8 cellular contexts compared by ENCODE assay signal in genomic region chr13:75550159-75550567, GRCh38.
DNase-seq lines count a peak whose midpoint lies in the region; ATAC-seq, FAIRE-seq and TF ChIP-seq lines count a peak whose summit lies in the region.

No MANE protein-coding gene starts in this region.

- H3K9me3 Mint-ChIP-seq in T-helper 1 cell treated with Interleukin-12 subunit alpha and Interleukin-12 subunit beta and Interleukin-4 antibody, amounts not matched to agents 30 μg/mL and 1 μg/mL, for 36 hours, result no peaks in the 10 kb centered on the region
- no peaks in the 10 kb centered on the region for H3K9me3 Mint-ChIP-seq in effector memory CD8-positive, alpha-beta T cell

- H4K20me1 ChIP-seq in DND-41 (ENCODE audit: insufficient read depth, low read length), result peaks cover 5% of the 10 kb centered on the region; the same call in 1 of the 2 replicates

- H3K4me3 Mint-ChIP-seq in T-helper 1 cell treated with Interleukin-12 subunit alpha and Interleukin-12 subunit beta and Interleukin-4 antibody, amounts not matched to agents 30 μg/mL and 1 μg/mL, for 36 hours, result peak overlapping the region; percentile 97
- H3K4me3 Mint-ChIP-seq in effector memory CD8-positive, alpha-beta T cell, result peak overlapping the region; percentile 90 to 92

- peak overlapping the region; percentile 90 for H2AFZ ChIP-seq in DND-41 (ENCODE audit: low read depth, low read length)

- H3K36me3 ChIP-seq in DND-41 (ENCODE audit: insufficient read depth, low read length), result peaks cover 19% of the 10 kb centered on the region; the same call in 1 of the 2 replicates
- peaks cover 0 to 3% of the 10 kb centered on the region in 2 donors for H3K36me3 ChIP-seq in muscle layer of duodenum (ENCODE audit: control insufficient read depth in 1 of 2, insufficient read depth in 2 of 2, low read length in 2 of 2)

- peak overlapping the region; percentile 97 for H3K27ac Mint-ChIP-seq in T-helper 1 cell treated with Interleukin-12 subunit alpha and Interleukin-12 subunit beta and Interleukin-4 antibody, amounts not matched to agents 30 μg/mL and 1 μg/mL, for 36 hours
- peak overlapping the region; percentile 95 to 96 for H3K27ac Mint-ChIP-seq in effector memory CD8-positive, alpha-beta T cell

- DNase-seq in DND-41 (peak; percentile 19), HuH-7 (ENCODE audit: low spot score) (peak; percentile 34), urothelium cell line (ENCODE audit: low spot score) (peak; percentile 40), inferior parietal cortex (ENCODE audit: extremely low spot score) (no peak)
- DNase-seq in effector memory CD8-positive, alpha-beta T cell, result no peak

- peak overlapping the region; percentile 62 for H3K9ac ChIP-seq in DND-41 (ENCODE audit: low read depth, low read length)

- ATAC-seq in DND-41 (ENCODE audit: insufficient read depth, low read depth) (0 out of 3 replicates have a peak, but pooled peaks have one; percentile 5), GM21381 (IDR thresholded peaks at IDR 0.05; ENCODE audit: unreplicated experiment) (peak; percentile 2)
- ATAC-seq in effector memory CD8-positive, alpha-beta T cell (replicated peaks), result no peak

- H3K4me3 ChIP-seq in DND-41 (ENCODE audit: low read depth in 1 of 2, low read length in 2 of 2), result peak overlapping the region; percentile 71 to 81
- peak overlapping the region; percentile 94 to 95 for H3K4me3 ChIP-seq in muscle layer of duodenum (ENCODE audit: low read depth in 1 of 2, low read length in 2 of 2)

- H3K4me2 ChIP-seq in DND-41 (ENCODE audit: insufficient read depth, low read length), result peak overlapping the region; percentile 86

- H3K36me3 Mint-ChIP-seq in T-helper 1 cell treated with Interleukin-12 subunit alpha and Interleukin-12 subunit beta and Interleukin-4 antibody, amounts not matched to agents 30 μg/mL and 1 μg/mL, for 36 hours (ENCODE audit: low read depth), result peaks cover 25% of the 10 kb centered on the region
- H3K36me3 Mint-ChIP-seq in effector memory CD8-positive, alpha-beta T cell (ENCODE audit: insufficient read depth), result peaks cover 18% of the 10 kb centered on the region

- peaks cover 5% of the 10 kb centered on the region for H3K27me3 Mint-ChIP-seq in T-helper 1 cell treated with Interleukin-12 subunit alpha and Interleukin-12 subunit beta and Interleukin-4 antibody, amounts not matched to agents 30 μg/mL and 1 μg/mL, for 36 hours (ENCODE audit: low read depth)
- H3K27me3 Mint-ChIP-seq in effector memory CD8-positive, alpha-beta T cell, result no peaks in the 10 kb centered on the region

- H3K27ac ChIP-seq in DND-41 (ENCODE audit: low read length) (peak overlapping the region; percentile 90), muscle layer of duodenum (ENCODE audit: low read length) (peak overlapping the region; percentile 81)

- FAIRE-seq in urothelium cell line (lab: Jason Lieb, UNC), result no peak

- H3K9me3 ChIP-seq in DND-41 (ENCODE audit: insufficient read depth, low read length, severe bottlenecking) (no peaks in the 10 kb centered on the region), muscle layer of duodenum (ENCODE audit: control insufficient read depth in 1 of 2, low read length in 2 of 2) (no peaks in the 10 kb centered on the region)

- H3K4me1 ChIP-seq in DND-41 (ENCODE audit: insufficient read depth, low read length), result peaks cover 41% of the 10 kb centered on the region
- H3K4me1 ChIP-seq in muscle layer of duodenum (ENCODE audit: control insufficient read depth in 1 of 2, insufficient read depth in 2 of 2, low read length in 2 of 2), result peaks cover 4 to 5% of the 10 kb centered on the region in 2 donors

- TF ChIP-seq CTCF in DND-41 (IDR thresholded peaks at IDR 0.05; ENCODE audit: borderline replicate concordance, extremely low read depth, low read length, poor library complexity, severe bottlenecking), result no peak

- peaks cover 43% of the 10 kb centered on the region for H3K79me2 ChIP-seq in DND-41 (ENCODE audit: insufficient read depth, low read length)

- H3K27me3 ChIP-seq in DND-41 (ENCODE audit: insufficient read depth, low read length, poor library complexity) (no peaks in the 10 kb centered on the region), muscle layer of duodenum (ENCODE audit: low read depth, low read length) (no peaks in the 10 kb centered on the region)

- H3K4me1 Mint-ChIP-seq in T-helper 1 cell treated with Interleukin-12 subunit alpha and Interleukin-12 subunit beta and Interleukin-4 antibody, amounts not matched to agents 30 μg/mL and 1 μg/mL, for 36 hours (ENCODE audit: low read depth), result peaks cover 23% of the 10 kb centered on the region
- peaks cover 33 to 45% of the 10 kb centered on the region in 2 donors for H3K4me1 Mint-ChIP-seq in effector memory CD8-positive, alpha-beta T cell (ENCODE audit: low read depth in 2 of 2)

Comparison
In these comparisons a context has a peak if more than half of its experiments do, and no peak if none do; other contexts are left out.
1. DNase-seq: peak in DND-41 (single experiment), HuH-7 (single experiment) and urothelium cell line (single experiment); none in effector memory CD8-positive, alpha-beta T cell (0 of 3) and inferior parietal cortex (single experiment).